ENCODE assay signal across 8 cellular contexts in the genomic region with DNA sequence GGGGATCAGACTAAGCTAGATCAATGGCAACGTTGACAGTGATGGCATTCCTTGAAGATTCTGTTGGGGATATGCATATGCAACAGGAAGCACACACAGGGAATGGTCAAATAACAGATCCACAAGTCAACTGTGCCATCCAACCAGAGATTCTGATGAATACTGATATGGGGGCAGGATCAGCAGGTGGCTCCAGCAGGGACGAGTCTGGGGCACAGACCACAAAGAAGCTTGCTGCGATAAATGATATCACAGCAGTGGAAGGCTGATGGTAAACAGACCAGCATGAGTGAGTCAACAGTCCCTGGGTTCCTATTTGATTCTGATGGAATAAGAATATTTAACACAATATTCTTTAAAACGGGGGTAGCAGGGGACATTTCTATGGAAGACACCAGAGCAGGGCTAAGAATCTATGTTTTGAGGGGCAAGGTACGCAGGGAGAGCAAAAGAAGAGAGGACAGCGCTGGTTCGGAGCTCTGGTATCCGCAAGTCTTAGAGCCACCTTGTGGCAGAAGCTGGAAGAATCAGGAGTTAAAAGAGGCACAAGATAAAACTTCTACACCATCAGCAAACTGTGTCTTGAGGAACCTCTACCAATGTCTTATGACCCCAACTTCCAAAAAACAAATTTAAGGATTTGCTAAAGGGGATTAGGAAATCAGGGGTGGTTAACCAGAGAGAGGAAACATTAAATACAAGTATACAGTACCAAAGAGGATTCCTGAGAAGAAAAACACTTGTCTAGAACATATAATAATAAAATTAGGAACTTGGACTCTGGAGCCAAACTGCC. TPM values are rescaled to one million over a fixed set of nuclear protein-coding genes. Genes with fewer than 3 reads are reported as not detected.
DNase-seq lines count a peak whose midpoint lies in the region; TF ChIP-seq lines count a peak whose summit lies in the region.
"Not testable (repeated sequence)": the region's sequence is repeated elsewhere in the genome, so short reads cannot be mapped to it uniquely, and the experiment has no call there.

No MANE protein-coding gene starts in this region.

- H3K4me1 Mint-ChIP-seq in type B pancreatic cell (ENCODE audit: unreplicated experiment): peaks cover 25% of the 10 kb centered on the region

- not testable (repeated sequence) for H3K27ac Mint-ChIP-seq in type B pancreatic cell

- not testable (repeated sequence) for H3K4me3 ChIP-seq in HEK293 (ENCODE audit: low read depth, low read length); WI38 (ENCODE audit: low read depth, low read length); astrocyte of the spinal cord (ENCODE audit: low read depth, low read length); cardiac muscle cell; osteoblast (ENCODE audit: insufficient read depth, low read length)

- H3K36me3 ChIP-seq in HEK293 (ENCODE audit: control insufficient read depth in 2 of 2, insufficient read depth in 1 of 2, low read length in 2 of 2); cardiac muscle cell; osteoblast (ENCODE audit: insufficient read depth, low read length): not testable (repeated sequence)

- not testable (repeated sequence) for H3K4me1 ChIP-seq in HEK293 (ENCODE audit: control insufficient read depth, insufficient read depth, low read length); cardiac muscle cell (ENCODE audit: low read depth); osteoblast (ENCODE audit: insufficient read depth, low read length)

- H3K9me3 Mint-ChIP-seq in type B pancreatic cell: not testable (repeated sequence)

- H3K27me3 Mint-ChIP-seq in type B pancreatic cell: not testable (repeated sequence)

- H3K4me3 Mint-ChIP-seq in type B pancreatic cell: peak overlapping the region; percentile 61

- peak overlapping the region; percentile 72 for H3K4me2 ChIP-seq in osteoblast (ENCODE audit: insufficient read depth, low read length)

- H3K36me3 Mint-ChIP-seq in type B pancreatic cell: not testable (repeated sequence)

- H3K27ac ChIP-seq in HEK293 (ENCODE audit: extremely low read depth, low read depth, low read length); cardiac muscle cell; osteoblast (ENCODE audit: low read depth, low read length): not testable (repeated sequence)

- H3K9me3 ChIP-seq in HEK293 (ENCODE audit: control insufficient read depth, insufficient read depth, low read depth, low read length); cardiac muscle cell (ENCODE audit: low read depth); osteoblast (ENCODE audit: low read depth, low read length): not testable (repeated sequence)

- in situ Hi-C loops in astrocyte of the spinal cord (cut with HindIII; ENCODE audit: low sequenced_read_pairs): not testable (repeated sequence)

- H3K27me3 ChIP-seq in cardiac muscle cell; osteoblast (ENCODE audit: insufficient read depth, low read length): not testable (repeated sequence)

- H2AFZ ChIP-seq in osteoblast (ENCODE audit: low read length): peak overlapping the region; percentile 45

- not testable (repeated sequence) for TF ChIP-seq CTCF in HEK293 (tag by site-specific recombination; IDR thresholded peaks at IDR 0.05)
- peak; percentile 22; the same call in 1 of the 2 replicates for TF ChIP-seq CTCF in WI38 (IDR thresholded peaks at IDR 0.05; ENCODE audit: low read depth, low read length)
- TF ChIP-seq CTCF in astrocyte of the spinal cord (IDR thresholded peaks at IDR 0.05; ENCODE audit: low read depth, low read length): peak; percentile 55
- peak; percentile 56 for TF ChIP-seq CTCF in cardiac muscle cell (IDR thresholded peaks at IDR 0.05; ENCODE audit: low read depth, low read length)
- TF ChIP-seq CTCF in osteoblast (IDR thresholded peaks at IDR 0.05; ENCODE audit: extremely low read depth, low read depth, low read length): peak; percentile 44
- TF ChIP-seq CTCF in type B pancreatic cell (conservative IDR thresholded peaks at IDR 0.05): peak; percentile 74

- not testable (repeated sequence) for H4K20me1 ChIP-seq in osteoblast (ENCODE audit: insufficient read depth, low read length)

- CTCF ChIA-PET in HEK293 (lab: Yijun Ruan, JAX): interaction anchor here (0.7 to 1.8 kb wide), 16 partner anchors 14 to 677 kb away, joined by 3 to 26 read pairs (median 4); no protein-coding TSS in a partner anchor

- H3K79me2 ChIP-seq in osteoblast (ENCODE audit: insufficient read depth, low read length): not testable (repeated sequence)

- DNase-seq in ELF-1 (ENCODE audit: low read depth, low spot score) (peak; percentile 22), NCI-H146 treated with DMSO at 0.1 percent for 48 hours (lab: John Stamatoyannopoulos, UW; ENCODE audit: unreplicated experiment) (peak; percentile 81), astrocyte of the spinal cord (ENCODE audit: low read depth, low spot score) (peak; percentile 40), cardiac muscle cell (ENCODE audit: low read depth in 1 of 2, low spot score in 1 of 2) (peak in 1 of 2 donors; percentile 34)
- DNase-seq in osteoblast (ENCODE audit: insufficient read length, low spot score, missing footprints); type B pancreatic cell (ENCODE audit: extremely low spot score, unreplicated experiment): not testable (repeated sequence)

- POLR2A ChIA-PET in HEK293 (lab: Yijun Ruan, JAX): not testable (repeated sequence)

TF ChIP-seq in HEK293, 187 proteins besides CTCF, POLR2A, EP300 and RAD21:
- peak; percentile 54 for TF ChIP-seq SCRT2 (tag by site-specific recombination; IDR thresholded peaks at IDR 0.05)
- peak; percentile 32; the same call in 1 of the 2 replicates for TF ChIP-seq ZIC2 (tag by site-specific recombination; IDR thresholded peaks at IDR 0.05)

RNA-seq across cellular contexts. Expression of a gene that starts 25.3 kb away (rescaled TPM):
- 6.1 and 7.8 TPM in 2 replicates for total RNA-seq in cardiac muscle cell
- polyA plus RNA-seq in cardiac muscle cell: 17.5 and 20.0 TPM in 2 replicates
- total RNA-seq in osteoblast: 20.6 and 23.5 TPM in 2 replicates
- total RNA-seq in type B pancreatic cell (ENCODE audit: low replicate concordance): 7.2 and 10.7 TPM in 2 replicates
